Comparison of ENCODE assay signal across 22 cellular contexts in the genomic region with DNA sequence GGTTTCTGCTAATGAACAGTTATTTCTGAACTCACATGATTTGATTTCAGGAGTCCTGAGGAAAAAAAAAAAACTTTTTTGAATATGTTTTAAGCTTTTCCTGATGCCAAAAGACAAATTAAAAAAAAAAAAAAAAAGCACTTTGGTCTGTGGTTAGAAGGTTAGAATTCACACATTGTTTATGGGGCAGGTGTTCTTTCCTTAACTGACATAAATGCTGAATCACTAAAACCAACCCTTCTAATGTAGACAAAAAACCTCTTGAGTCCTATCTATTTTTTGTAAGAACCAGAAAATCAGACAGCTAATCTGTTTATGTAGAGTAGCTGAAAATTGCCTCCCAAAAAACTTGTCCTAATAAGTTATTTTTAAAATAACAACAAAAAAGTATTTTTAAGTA. TPM values are rescaled to one million over a fixed set of nuclear protein-coding genes. Genes with fewer than 3 reads are reported as not detected.
A peak's percentile ranks its signal among the peaks of the same experiment; 100 is the strongest.
DNase-seq lines count a peak whose midpoint lies in the region; ATAC-seq and TF ChIP-seq lines count a peak whose summit lies in the region.
"Had no signal": no experiment of that assay in that cellular context is flagged by ENCODE, and none has a peak within 500 bp of the region (broad histone marks: within the 10 kb centered on the region; RNA-seq: fewer than 3 reads in every experiment).

No MANE protein-coding gene starts in this region.

- H3K4me1 Mint-ChIP-seq in CD4-positive, alpha-beta T cell (ENCODE audit: low read depth) = peaks cover 88% of the 10 kb centered on the region
- H3K4me1 Mint-ChIP-seq in activated naive CD8-positive, alpha-beta T cell treated with anti-CD3 and anti-CD28 coated beads, Interleukin-2, amount 10 ng/mL, durations not matched to agents 7 days and 5 days = peaks cover 72% of the 10 kb centered on the region

- TF ChIP-seq CTCF in CD4-positive, alpha-beta T cell (IDR thresholded peaks at IDR 0.05) = no peak
- TF ChIP-seq CTCF in DND-41 (IDR thresholded peaks at IDR 0.05; ENCODE audit: borderline replicate concordance, extremely low read depth, low read length, poor library complexity, severe bottlenecking) (no peak), brain microvascular endothelial cell (IDR thresholded peaks at IDR 0.05; ENCODE audit: low read depth, low read length, missing control alignments) (no peak)

- ATAC-seq in CD4-positive, alpha-beta T cell (ENCODE audit: poor library complexity) = peak; percentile 54
- peak; percentile 80 for ATAC-seq in DND-41 (ENCODE audit: insufficient read depth, low read depth)
- ATAC-seq in activated naive CD8-positive, alpha-beta T cell treated with anti-CD3 and anti-CD28 coated beads, Interleukin-2, amount 10 ng/mL, durations not matched to agents 7 days and 5 days (ENCODE audit: low read depth) = no peak
- ATAC-seq: body of pancreas had no signal

- H3K9ac ChIP-seq in DND-41 (ENCODE audit: low read depth, low read length) (peak overlapping the region; percentile 40; the same call in 1 of the 2 replicates), neuronal stem cell (ENCODE audit: low read depth, low read length, poor library complexity) (no peak overlapping the region)
- H3K9ac ChIP-seq: SK-N-SH had no signal

- peaks cover 17% of the 10 kb centered on the region for H3K79me2 ChIP-seq in DND-41 (ENCODE audit: insufficient read depth, low read length)

- POLR2A ChIA-PET in CD4-positive, alpha-beta T cell (lab: Charles Lee) = interaction anchor here (1.3 kb wide), 1 partner anchor 92 kb away, joined by 4 read pairs; no protein-coding TSS in a partner anchor
- POLR2A ChIA-PET in activated naive CD8-positive, alpha-beta T cell treated with anti-CD3 and anti-CD28 coated beads, Interleukin-2, amount 10 ng/mL, durations not matched to agents 7 days and 5 days (lab: Charles Lee) = interaction anchor here (0.8 to 1.7 kb wide), 5 partner anchors 11 to 99 kb away, joined by 3 to 5 read pairs (median 4); partner anchors contain the start of gene THEMIS

- H3K4ac ChIP-seq in neuronal stem cell (ENCODE audit: low read length) = no peak overlapping the region

- no peak overlapping the region for H2AK5ac ChIP-seq in neuronal stem cell (ENCODE audit: low read depth, low read length)

- DNase-seq in CD4-positive, alpha-beta T cell = no peak
- DNase-seq in DND-41 (no peak), NCI-H69 (lab: John Stamatoyannopoulos, UW) (peak; percentile 39), neuronal stem cell (ENCODE audit: low spot score) (no peak), brain microvascular endothelial cell (no peak), NCI-H345 (lab: John Stamatoyannopoulos, UW) (no peak)
- DNase-seq in activated naive CD8-positive, alpha-beta T cell treated with anti-CD3 and anti-CD28 coated beads, Interleukin-2, amount 10 ng/mL, durations not matched to agents 7 days and 5 days = no peak
- DNase-seq in NK-92 treated with Interleukin-12 subunit alpha and Interleukin-12 subunit beta, amount 100 ng/mL, for 24 hours (lab: John Stamatoyannopoulos, UW) = no peak
- DNase-seq: activated CD4-positive, alpha-beta T cell treated with anti-CD3 and anti-CD28 coated beads, Interleukin-2, amount 50 U/mL, for 48 hours; activated effector memory CD4-positive, alpha-beta T cell treated with Interleukin-2 at 50 U/mL for 16 hours; body of pancreas; mesendoderm; NCI-H2081 treated with DMSO at 0.1 percent for 48 hours; SK-N-SH had no signal

- H3K4me3 Mint-ChIP-seq in CD4-positive, alpha-beta T cell = peak overlapping the region; percentile 69
- peak overlapping the region; percentile 75 for H3K4me3 Mint-ChIP-seq in activated naive CD8-positive, alpha-beta T cell treated with anti-CD3 and anti-CD28 coated beads, Interleukin-2, amount 10 ng/mL, durations not matched to agents 7 days and 5 days
- H3K4me3 Mint-ChIP-seq: dendritic cell treated with granulocyte-macrophage colony-stimulating factor and Interleukin-4, amounts not matched to agents 40 ng/mL and 50 ng/mL, for 4 days had no signal

- H3K27me3 Mint-ChIP-seq in CD4-positive, alpha-beta T cell = no peaks in the 10 kb centered on the region
- H3K27me3 Mint-ChIP-seq in activated naive CD8-positive, alpha-beta T cell treated with anti-CD3 and anti-CD28 coated beads, Interleukin-2, amount 10 ng/mL, durations not matched to agents 7 days and 5 days = no peaks in the 10 kb centered on the region
- H3K27me3 Mint-ChIP-seq: dendritic cell treated with granulocyte-macrophage colony-stimulating factor and Interleukin-4, amounts not matched to agents 40 ng/mL and 50 ng/mL, for 4 days had no signal

- H4K91ac ChIP-seq in neuronal stem cell (ENCODE audit: low read depth, low read length, poor library complexity) = no peak overlapping the region

- H2BK5ac ChIP-seq in neuronal stem cell (ENCODE audit: low read length) = no peak overlapping the region

- no peak overlapping the region for H2BK120ac ChIP-seq in neuronal stem cell (ENCODE audit: low read depth, low read length)

- H2AFZ ChIP-seq in DND-41 (ENCODE audit: low read depth, low read length) (no peak overlapping the region), neuronal stem cell (ENCODE audit: low read length) (no peak overlapping the region)

- no peaks in the 10 kb centered on the region for H3K79me1 ChIP-seq in neuronal stem cell (ENCODE audit: low read depth, low read length)

- intact Hi-C loops in CD4-positive, alpha-beta T cell (cut with DNase I, micrococcal nuclease) = loop anchor here in 1 of 2 experiments (1.0 to 5.0 kb wide), 3 partner anchors 14 to 37 kb away; partner anchors contain the start of gene THEMIS

- no peak overlapping the region for H3K23ac ChIP-seq in neuronal stem cell (ENCODE audit: low read depth, low read length, poor library complexity)

- CTCF ChIA-PET in CD4-positive, alpha-beta T cell (lab: Charles Lee) = interaction anchor here (0.6 to 1.2 kb wide), 4 partner anchors 20 to 1924 kb away, joined by 3 to 4 read pairs (median 3); no protein-coding TSS in a partner anchor

- H4K8ac ChIP-seq in neuronal stem cell (ENCODE audit: low read depth, low read length) = no peak overlapping the region

- peaks cover 51% of the 10 kb centered on the region for H3K36me3 Mint-ChIP-seq in CD4-positive, alpha-beta T cell (ENCODE audit: low read depth)
- H3K36me3 Mint-ChIP-seq in activated naive CD8-positive, alpha-beta T cell treated with anti-CD3 and anti-CD28 coated beads, Interleukin-2, amount 10 ng/mL, durations not matched to agents 7 days and 5 days = peaks cover 43% of the 10 kb centered on the region

- in situ Hi-C loops in brain microvascular endothelial cell (cut with HindIII; ENCODE audit: low pct_ligation_motif_present, low sequenced_read_pairs) = no loop called here

- H3K4me1 ChIP-seq in DND-41 (ENCODE audit: insufficient read depth, low read length) = peaks cover 63% of the 10 kb centered on the region
- no peaks in the 10 kb centered on the region for H3K4me1 ChIP-seq in neuronal stem cell (ENCODE audit: control insufficient read depth in 2 of 2, insufficient read depth in 1 of 2, low read depth in 1 of 2, low read length in 2 of 2)
- H3K4me1 ChIP-seq: body of pancreas, Peyer's patch, testis had no signal

- H3K27ac Mint-ChIP-seq in CD4-positive, alpha-beta T cell = peak overlapping the region; percentile 74
- peak overlapping the region; percentile 86 for H3K27ac Mint-ChIP-seq in activated naive CD8-positive, alpha-beta T cell treated with anti-CD3 and anti-CD28 coated beads, Interleukin-2, amount 10 ng/mL, durations not matched to agents 7 days and 5 days
- H3K27ac Mint-ChIP-seq: dendritic cell treated with granulocyte-macrophage colony-stimulating factor and Interleukin-4, amounts not matched to agents 40 ng/mL and 50 ng/mL, for 4 days; H9 had no signal

- H2BK12ac ChIP-seq in neuronal stem cell (ENCODE audit: low read length) = no peak overlapping the region

- H3K4me3 ChIP-seq in DND-41 (ENCODE audit: low read depth in 1 of 2, low read length in 2 of 2) (no peak overlapping the region), neuronal stem cell (ENCODE audit: low read length in 2 of 2) (no peak overlapping the region), brain microvascular endothelial cell (ENCODE audit: low read depth, low read length) (no peak overlapping the region)
- H3K4me3 ChIP-seq: body of pancreas, Peyer's patch, testis had no signal

- no peaks in the 10 kb centered on the region for H3K9me3 ChIP-seq in CD4-positive, alpha-beta T cell (ENCODE audit: control insufficient read depth, low read length)
- H3K9me3 ChIP-seq in DND-41 (ENCODE audit: insufficient read depth, low read length, severe bottlenecking) (peaks cover 2% of the 10 kb centered on the region), neuronal stem cell (replicated peaks in 1 of 2; ENCODE audit: control insufficient read depth in 2 of 2, insufficient read depth in 1 of 2, low read depth in 1 of 2, low read length in 2 of 2) (no peaks in the 10 kb centered on the region)
- H3K9me3 ChIP-seq: body of pancreas, Peyer's patch, testis had no signal

- H3K27ac ChIP-seq in CD4-positive, alpha-beta T cell (ENCODE audit: low read depth, low read length) = no peak overlapping the region
- H3K27ac ChIP-seq in DND-41 (ENCODE audit: low read length) (peak overlapping the region; percentile 78), neuronal stem cell (replicated peaks; ENCODE audit: low read length) (no peak overlapping the region), brain microvascular endothelial cell (no peak overlapping the region)
- H3K27ac ChIP-seq: body of pancreas, epithelial cell of prostate, Peyer's patch, testis had no signal

- H3K14ac ChIP-seq in neuronal stem cell (ENCODE audit: low read length) = no peak overlapping the region

- no peaks in the 10 kb centered on the region for H3K9me3 Mint-ChIP-seq in CD4-positive, alpha-beta T cell
- no peaks in the 10 kb centered on the region for H3K9me3 Mint-ChIP-seq in activated naive CD8-positive, alpha-beta T cell treated with anti-CD3 and anti-CD28 coated beads, Interleukin-2, amount 10 ng/mL, durations not matched to agents 7 days and 5 days
- H3K9me3 Mint-ChIP-seq: dendritic cell treated with granulocyte-macrophage colony-stimulating factor and Interleukin-4, amounts not matched to agents 40 ng/mL and 50 ng/mL, for 4 days; H9 had no signal

- H3K18ac ChIP-seq in neuronal stem cell (ENCODE audit: low read length) = no peak overlapping the region

- H3K4me2 ChIP-seq in DND-41 (ENCODE audit: insufficient read depth, low read length) (peak overlapping the region; percentile 44), neuronal stem cell (ENCODE audit: insufficient read depth, low read length, poor library complexity, severe bottlenecking) (no peak overlapping the region)
- H3K4me2 ChIP-seq: SK-N-SH had no signal

- H4K20me1 ChIP-seq in DND-41 (ENCODE audit: insufficient read depth, low read length) = no peaks in the 10 kb centered on the region

- H3K27me3 ChIP-seq in CD4-positive, alpha-beta T cell (ENCODE audit: control insufficient read depth, insufficient read depth, low read length) = no peaks in the 10 kb centered on the region
- no peaks in the 10 kb centered on the region for H3K27me3 ChIP-seq in DND-41 (ENCODE audit: insufficient read depth, low read length, poor library complexity)
- no peaks in the 10 kb centered on the region for H3K27me3 ChIP-seq in neuronal stem cell (ENCODE audit: control insufficient read depth in 3 of 3, insufficient read depth in 3 of 3, low read depth in 1 of 3, low read length in 3 of 3)
- no peaks in the 10 kb centered on the region for H3K27me3 ChIP-seq in brain microvascular endothelial cell (replicated peaks)
- H3K27me3 ChIP-seq: body of pancreas, Peyer's patch, testis had no signal

- H2BK15ac ChIP-seq in neuronal stem cell (ENCODE audit: low read length) = no peak overlapping the region

- H3K36me3 ChIP-seq in DND-41 (ENCODE audit: insufficient read depth, low read length) (no peaks in the 10 kb centered on the region), neuronal stem cell (replicated peaks in 1 of 2; ENCODE audit: control insufficient read depth in 2 of 2, insufficient read depth in 2 of 2, low read length in 2 of 2) (no peaks in the 10 kb centered on the region), brain microvascular endothelial cell (replicated peaks) (no peaks in the 10 kb centered on the region)
- H3K36me3 ChIP-seq: Peyer's patch had no signal

RNA-seq across cellular contexts. Expression of gene THEMIS, which starts 20.4 kb away (rescaled TPM):
- total RNA-seq in CD4-positive, alpha-beta T cell = 10 to 100 TPM; 25.0 to 25.3 TPM
- total RNA-seq in activated naive CD8-positive, alpha-beta T cell treated with anti-CD3 and anti-CD28 coated beads, Interleukin-2, amount 10 ng/mL, durations not matched to agents 7 days and 5 days = 100 to 1,000 TPM; 152 to 155 TPM
- not detected for polyA plus RNA-seq in neuronal stem cell (2013, experiment 1 of 2)
- polyA plus RNA-seq in neuronal stem cell (2013, experiment 2 of 2) = not detected
- total RNA-seq: G401, H9, pulmonary artery endothelial cell had no signal
- polyA plus RNA-seq: neural cell, SK-N-SH had no signal

Comparison
In these comparisons a context has a peak if more than half of its experiments do, and no peak if none do; other contexts are left out.
1. RNA of gene THEMIS, which starts 20.4 kb away (total RNA-seq): 152 to 155 TPM in activated naive CD8-positive, alpha-beta T cell treated with anti-CD3 and anti-CD28 coated beads, Interleukin-2, amount 10 ng/mL, durations not matched to agents 7 days and 5 days; 25.0 to 25.3 TPM in CD4-positive, alpha-beta T cell; every median in the first group is over 4 times any median in the second.